In genomic region chr2:39631715-39632114, GRCh38 we compare ENCODE assay signal across 12 cellular contexts. TPM values are rescaled to one million over a fixed set of nuclear protein-coding genes. Genes with fewer than 3 reads are reported as not detected.
DNase-seq lines count a peak whose midpoint lies in the region; FAIRE-seq and TF ChIP-seq lines count a peak whose summit lies in the region.
"Had no signal": no experiment of that assay in that cellular context is flagged by ENCODE, and none has a peak within 500 bp of the region (broad histone marks: within the 10 kb centered on the region; RNA-seq: fewer than 3 reads in every experiment).

No MANE protein-coding gene starts in this region.

- H4K20me1 ChIP-seq in endothelial cell of umbilical vein (replicated peaks; ENCODE audit: control insufficient read depth, extremely low read depth, insufficient read depth, low read length) = no peaks in the 10 kb centered on the region

- H3K36me3 ChIP-seq in endothelial cell of umbilical vein (ENCODE audit: control insufficient read depth in 2 of 2, extremely low read depth in 1 of 2, insufficient read depth in 2 of 2, low read length in 2 of 2) (no peaks in the 10 kb centered on the region), neuronal stem cell (replicated peaks in 1 of 2; ENCODE audit: control insufficient read depth in 2 of 2, insufficient read depth in 2 of 2, low read length in 2 of 2) (no peaks in the 10 kb centered on the region)

- no peak for TF ChIP-seq POLR2A in endothelial cell of umbilical vein (IDR thresholded peaks at IDR 0.05; ENCODE audit: low read depth, low read length)

- no peak overlapping the region for H3K23ac ChIP-seq in neuronal stem cell (ENCODE audit: low read depth, low read length, poor library complexity)

- H2AK5ac ChIP-seq in neuronal stem cell (ENCODE audit: low read depth, low read length) = no peak overlapping the region

- H3K4ac ChIP-seq in neuronal stem cell (ENCODE audit: low read length) = no peak overlapping the region

- dilution Hi-C loops in endothelial cell of umbilical vein (cut with MboI; ENCODE audit: extremely low pct_ligation_motif_present, low sequenced_read_pairs) = no loop called here

- no peak overlapping the region for H3K4me3 Mint-ChIP-seq in endothelial cell (ENCODE audit: unreplicated experiment)
- H3K4me3 Mint-ChIP-seq: activated naive CD8-positive, alpha-beta T cell treated with anti-CD3 and anti-CD28 coated beads, Interleukin-2, amount 10 ng/mL, durations not matched to agents 7 days and 5 days; stimulated activated naive CD8-positive, alpha-beta T cell treated with anti-CD3 and anti-CD28 coated beads, Interleukin-15, Interleukin-2, amounts not matched to agents 100 ng/mL and 50 ng/mL, for 24 hours had no signal

- POLR2A ChIA-PET in endothelial cell of umbilical vein (lab: Charles Lee) = no interaction called here

- no peaks in the 10 kb centered on the region for H3K27me3 Mint-ChIP-seq in endothelial cell (ENCODE audit: unreplicated experiment)
- H3K27me3 Mint-ChIP-seq: activated naive CD8-positive, alpha-beta T cell treated with anti-CD3 and anti-CD28 coated beads, Interleukin-2, amount 10 ng/mL, durations not matched to agents 7 days and 5 days; stimulated activated naive CD8-positive, alpha-beta T cell treated with anti-CD3 and anti-CD28 coated beads, Interleukin-15, Interleukin-2, amounts not matched to agents 100 ng/mL and 50 ng/mL, for 24 hours had no signal

- H3K18ac ChIP-seq in neuronal stem cell (ENCODE audit: low read length) = no peak overlapping the region

- no peaks in the 10 kb centered on the region for H3K4me1 ChIP-seq in endothelial cell of umbilical vein (ENCODE audit: control insufficient read depth, extremely low read depth, insufficient read depth, low read length)
- peaks cover 2 to 7% of the 10 kb centered on the region in 2 donors for H3K4me1 ChIP-seq in neuronal stem cell (ENCODE audit: control insufficient read depth in 2 of 2, insufficient read depth in 1 of 2, low read depth in 1 of 2, low read length in 2 of 2)

- peaks cover 3% of the 10 kb centered on the region for H3K36me3 Mint-ChIP-seq in endothelial cell (ENCODE audit: low read depth, unreplicated experiment)
- H3K36me3 Mint-ChIP-seq: activated naive CD8-positive, alpha-beta T cell treated with anti-CD3 and anti-CD28 coated beads, Interleukin-2, amount 10 ng/mL, durations not matched to agents 7 days and 5 days had no signal

- no peaks in the 10 kb centered on the region for H3K9me3 ChIP-seq in endothelial cell of umbilical vein (replicated peaks; ENCODE audit: control insufficient read depth, insufficient read depth, low read length)
- H3K9me3 ChIP-seq in neuronal stem cell (replicated peaks in 1 of 2; ENCODE audit: control insufficient read depth in 2 of 2, insufficient read depth in 1 of 2, low read depth in 1 of 2, low read length in 2 of 2) = peaks cover 0 to 3% of the 10 kb centered on the region in 2 donors

- no peak for FAIRE-seq in endothelial cell of umbilical vein (lab: Jason Lieb, UNC)

- H3K9ac ChIP-seq in endothelial cell of umbilical vein (replicated peaks; ENCODE audit: extremely low read depth, insufficient read depth, low read length) (no peak overlapping the region), neuronal stem cell (ENCODE audit: low read depth, low read length, poor library complexity) (no peak overlapping the region)

- no peaks in the 10 kb centered on the region for H3K9me1 ChIP-seq in endothelial cell of umbilical vein (replicated peaks; ENCODE audit: control insufficient read depth, extremely low read depth, insufficient read depth, low read length)

- no peak overlapping the region for H2BK120ac ChIP-seq in neuronal stem cell (ENCODE audit: low read depth, low read length)

- CTCF ChIA-PET in endothelial cell of umbilical vein (lab: Charles Lee) = no interaction called here

- H2BK15ac ChIP-seq in neuronal stem cell (ENCODE audit: low read length) = no peak overlapping the region

- no TSS peak for BruUV-seq in endothelial cell of umbilical vein (replicated peaks; lab: Mats Ljungman, UMichigan)

- no peaks in the 10 kb centered on the region for H3K79me1 ChIP-seq in neuronal stem cell (ENCODE audit: low read depth, low read length)

- TF ChIP-seq CTCF in endothelial cell of umbilical vein (IDR thresholded peaks at IDR 0.05; ENCODE audit: extremely low read depth in 1 of 2, insufficient read depth in 1 of 2, low read depth in 1 of 2, low read length in 2 of 2) = no peak
- no peak for TF ChIP-seq CTCF in endothelial cell (IDR thresholded peaks at IDR 0.05; ENCODE audit: unreplicated experiment)

- no peak overlapping the region for H2BK12ac ChIP-seq in neuronal stem cell (ENCODE audit: low read length)

- H3K4me2 ChIP-seq in endothelial cell of umbilical vein (ENCODE audit: insufficient read depth, low read length) (no peak overlapping the region), neuronal stem cell (ENCODE audit: insufficient read depth, low read length, poor library complexity, severe bottlenecking) (no peak overlapping the region)

- H4K91ac ChIP-seq in neuronal stem cell (ENCODE audit: low read depth, low read length, poor library complexity) = no peak overlapping the region

- WGBS in neuronal stem cell (ENCODE audit: extremely low coverage in 2 of 2, insufficient read length in 2 of 2, insufficient replicate concordance in 1 of 2), 2 donors = no CpG with 5 or more reads among the region's 3 CpGs

- H2BK5ac ChIP-seq in neuronal stem cell (ENCODE audit: low read length) = no peak overlapping the region

- peak overlapping the region; percentile 10 for H3K14ac ChIP-seq in neuronal stem cell (ENCODE audit: low read length)

- H3K79me2 ChIP-seq in endothelial cell of umbilical vein (ENCODE audit: control insufficient read depth, insufficient read depth, low read length) = no peaks in the 10 kb centered on the region

- H3K4me3 ChIP-seq in endothelial cell of umbilical vein (replicated peaks in 1 of 3; ENCODE audit: insufficient read depth in 1 of 3, low read depth in 1 of 3, low read length in 3 of 3) (no peak overlapping the region), neuronal stem cell (ENCODE audit: low read length in 2 of 2) (no peak overlapping the region)

- intact Hi-C loops in endothelial cell of umbilical vein (cut with micrococcal nuclease) = no loop called here

- H3K27me3 ChIP-seq in endothelial cell of umbilical vein (ENCODE audit: control insufficient read depth in 2 of 2, insufficient read depth in 2 of 2, low read length in 2 of 2) (peaks cover 0 to 2% of the 10 kb centered on the region in 2 experiments), neuronal stem cell (ENCODE audit: control insufficient read depth in 3 of 3, insufficient read depth in 3 of 3, low read depth in 1 of 3, low read length in 3 of 3) (no peaks in the 10 kb centered on the region)

- H2AFZ ChIP-seq in endothelial cell of umbilical vein (ENCODE audit: low read depth, low read length) = no peak overlapping the region
- no peak overlapping the region for H2AFZ ChIP-seq in neuronal stem cell (ENCODE audit: low read length)

- H3K27ac Mint-ChIP-seq in endothelial cell (ENCODE audit: unreplicated experiment) = no peak overlapping the region
- H3K27ac Mint-ChIP-seq: activated naive CD8-positive, alpha-beta T cell treated with anti-CD3 and anti-CD28 coated beads, Interleukin-2, amount 10 ng/mL, durations not matched to agents 7 days and 5 days; stimulated activated naive CD8-positive, alpha-beta T cell treated with anti-CD3 and anti-CD28 coated beads, Interleukin-15, Interleukin-2, amounts not matched to agents 100 ng/mL and 50 ng/mL, for 24 hours had no signal

- H3K27ac ChIP-seq in endothelial cell of umbilical vein (ENCODE audit: insufficient read depth, low read depth, low read length) = no peak overlapping the region
- H3K27ac ChIP-seq in neuronal stem cell (replicated peaks; ENCODE audit: low read length) = no peak overlapping the region

- H3K4me1 Mint-ChIP-seq in endothelial cell (ENCODE audit: unreplicated experiment) = no peaks in the 10 kb centered on the region
- H3K4me1 Mint-ChIP-seq: activated naive CD8-positive, alpha-beta T cell treated with anti-CD3 and anti-CD28 coated beads, Interleukin-2, amount 10 ng/mL, durations not matched to agents 7 days and 5 days had no signal

- no peaks in the 10 kb centered on the region for H3K9me3 Mint-ChIP-seq in endothelial cell (ENCODE audit: unreplicated experiment)
- H3K9me3 Mint-ChIP-seq: activated naive CD8-positive, alpha-beta T cell treated with anti-CD3 and anti-CD28 coated beads, Interleukin-2, amount 10 ng/mL, durations not matched to agents 7 days and 5 days; stimulated activated naive CD8-positive, alpha-beta T cell treated with anti-CD3 and anti-CD28 coated beads, Interleukin-15, Interleukin-2, amounts not matched to agents 100 ng/mL and 50 ng/mL, for 24 hours had no signal

- H4K8ac ChIP-seq in neuronal stem cell (ENCODE audit: low read depth, low read length) = no peak overlapping the region

- DNase-seq in GM03348 (ENCODE audit: low spot score) = peak; percentile 86
- DNase-seq in OCI-M2 (lab: John Stamatoyannopoulos, UW; ENCODE audit: unreplicated experiment) = peak; percentile 14
- DNase-seq in endothelial cell of umbilical vein (ENCODE audit: low read depth, low spot score) = no peak
- DNase-seq in neuronal stem cell (ENCODE audit: low spot score) = no peak
- DNase-seq in activated effector memory CD4-positive, alpha-beta T cell treated with Interleukin-2 at 50 U/mL for 16 hours = no peak
- DNase-seq in NCI-H2081 treated with DMSO at 0.1 percent for 48 hours (lab: John Stamatoyannopoulos, UW) = no peak
- no peak for DNase-seq in endothelial cell (ENCODE audit: low spot score)
- no peak for DNase-seq in dermis blood vessel endothelial cell
- DNase-seq: activated naive CD8-positive, alpha-beta T cell treated with anti-CD3 and anti-CD28 coated beads, Interleukin-2, amount 10 ng/mL, durations not matched to agents 7 days and 5 days; erythroblast; mesendoderm had no signal

TF ChIP-seq in endothelial cell of umbilical vein, 7 proteins besides CTCF, POLR2A, EP300 and RAD21:
- TF ChIP-seq JUN (IDR thresholded peaks at IDR 0.05; ENCODE audit: borderline replicate concordance, insufficient read depth, insufficient read length, low read depth) = no peak
- TF ChIP-seq GATA2 (IDR thresholded peaks at IDR 0.05; ENCODE audit: insufficient read depth, insufficient read length, low read depth, low read length) = peak; percentile 15

RNA-seq across cellular contexts. Expression of gene TMEM178A, which starts 34.0 kb away (rescaled TPM):
- 0.90 and 2.8 TPM in 2 replicates for total RNA-seq in endothelial cell of umbilical vein
- 1.5 and 1.7 TPM in 2 replicates for polyA plus RNA-seq in endothelial cell of umbilical vein
- polyA plus RNA-seq in endothelial cell of umbilical vein (2011; cell fraction: cytosol; rRNA removed) = 0.15 and 0.23 TPM in 2 replicates
- 5.2 and 7.0 TPM in 2 replicates for polyA plus RNA-seq in endothelial cell of umbilical vein (2011; cell fraction: nucleus; rRNA removed)
- polyA plus RNA-seq in endothelial cell of umbilical vein (2012) = 0.31 and 0.40 TPM in 2 replicates
- 1.7 TPM in 1 of 2 replicates, not detected in the other for polyA minus RNA-seq in endothelial cell of umbilical vein
- polyA minus RNA-seq in endothelial cell of umbilical vein (2011; cell fraction: cytosol; rRNA and poly(A)+ RNA removed) = not detected
- 0.43 and 1.3 TPM in 2 replicates for polyA minus RNA-seq in endothelial cell of umbilical vein (2011; cell fraction: nucleus; rRNA and poly(A)+ RNA removed)
- 13.8 TPM for polyA plus RNA-seq in neuronal stem cell (2013, experiment 1 of 2)
- polyA plus RNA-seq in neuronal stem cell (2013, experiment 2 of 2) = 13.1 TPM
- 4.8 TPM for total RNA-seq in endothelial cell (ENCODE audit: unreplicated experiment)
- total RNA-seq in dermis blood vessel endothelial cell = not detected in 2 replicates

Comparison
In these comparisons a context has a peak if more than half of its experiments do, and no peak if none do; other contexts are left out.
1. DNase-seq: peak in GM03348 (single experiment) and OCI-M2 (single experiment); none in endothelial cell of umbilical vein (single experiment), neuronal stem cell (single experiment), activated effector memory CD4-positive, alpha-beta T cell treated with Interleukin-2 at 50 U/mL for 16 hours (single experiment), NCI-H2081 treated with DMSO at 0.1 percent for 48 hours (single experiment), endothelial cell (single experiment) and dermis blood vessel endothelial cell (single experiment).